Comparison of ENCODE assay signal across 8 cellular contexts in genomic region chr1:241640867-241641542, GRCh38. TPM values are rescaled to one million over a fixed set of nuclear protein-coding genes. Genes with fewer than 3 reads are reported as not detected.
DNase-seq lines count a peak whose midpoint lies in the region; ATAC-seq, FAIRE-seq and TF ChIP-seq lines count a peak whose summit lies in the region.

No MANE protein-coding gene starts in this region.

- H3K27ac Mint-ChIP-seq in neural progenitor cell, result peak overlapping the region; percentile 52

- H3K27me3 Mint-ChIP-seq in neural progenitor cell (ENCODE audit: insufficient read depth, low read depth), result peaks cover 4% of the 10 kb centered on the region

- no peaks in the 10 kb centered on the region for H3K36me3 ChIP-seq in neural progenitor cell

- H3K27me3 ChIP-seq in neural progenitor cell, result no peaks in the 10 kb centered on the region

- H2AFZ ChIP-seq in neural progenitor cell (replicated peaks), result peak overlapping the region; percentile 78

- H4K20me1 ChIP-seq in neural progenitor cell (ENCODE audit: low read depth), result peaks cover 24% of the 10 kb centered on the region

- H3K4me2 ChIP-seq in neural progenitor cell, result peak overlapping the region; percentile 65

- in situ Hi-C loops in G401 (cut with HindIII; ENCODE audit: low sequenced_read_pairs), result no loop called here

- no peak for FAIRE-seq in HTR-8/SVneo (lab: Jason Lieb, UNC)

- H3K9me3 ChIP-seq in neural progenitor cell (ENCODE audit: low read depth), result no peaks in the 10 kb centered on the region

- peaks cover 35% of the 10 kb centered on the region for H3K79me2 ChIP-seq in neural progenitor cell (ENCODE audit: low read depth)

- no peaks in the 10 kb centered on the region for H3F3A ChIP-seq in neural progenitor cell (ENCODE audit: low read depth)

- TF ChIP-seq CTCF in choroid plexus epithelial cell (conservative IDR thresholded peaks at IDR 0.05; ENCODE audit: low read depth, low read length) (no peak), neural progenitor cell (IDR thresholded peaks at IDR 0.05) (no peak)

- ATAC-seq in GM18861 (IDR thresholded peaks at IDR 0.05; ENCODE audit: unreplicated experiment) (no peak), GM18498 (IDR thresholded peaks at IDR 0.05; ENCODE audit: unreplicated experiment) (no peak)

- peak overlapping the region; percentile 87 for H3K4me3 Mint-ChIP-seq in neural progenitor cell

- no peak overlapping the region for H3K4me3 ChIP-seq in choroid plexus epithelial cell (ENCODE audit: low read depth, low read length)
- H3K4me3 ChIP-seq in neural progenitor cell, result peak overlapping the region; percentile 82

- H3K9ac ChIP-seq in neural progenitor cell, result no peak overlapping the region

- H3K27ac ChIP-seq in neural progenitor cell, result no peak overlapping the region

- peaks cover 23% of the 10 kb centered on the region for H3K9me3 Mint-ChIP-seq in neural progenitor cell

- peaks cover 22% of the 10 kb centered on the region for H3K4me1 Mint-ChIP-seq in neural progenitor cell

- H3K36me3 Mint-ChIP-seq in neural progenitor cell, result peaks cover 25% of the 10 kb centered on the region

- peak; percentile 32 for DNase-seq in G401 (ENCODE audit: low spot score)
- DNase-seq in NOMO-1 (lab: John Stamatoyannopoulos, UW; ENCODE audit: unreplicated experiment in 2 of 2), result peak; percentile 63 to 78
- peak; percentile 42 for DNase-seq in choroid plexus epithelial cell (ENCODE audit: low read depth)
- no peak for DNase-seq in neural progenitor cell (ENCODE audit: low spot score)
- no peak for DNase-seq in DMS79 (lab: John Stamatoyannopoulos, UW)
- no peak for DNase-seq in HTR-8/SVneo (ENCODE audit: insufficient read length, low spot score)

- H3K4me1 ChIP-seq in neural progenitor cell, result peaks cover 18% of the 10 kb centered on the region

RNA-seq across cellular contexts. Expression of gene CHML, which starts 0.8 kb away (rescaled TPM):
- 3.4 and 8.9 TPM in 2 replicates for total RNA-seq in G401 (2014; rRNA removed; shearing (Covaris generic))
- total RNA-seq in neural progenitor cell (ENCODE audit: low replicate concordance), result 31.4 and 43.6 TPM in 2 replicates

RNA-seq across cellular contexts. Expression of gene OPN3, which starts 0.8 kb away (rescaled TPM):
- 13.4 and 14.4 TPM in 2 replicates for total RNA-seq in G401 (2014; rRNA removed; shearing (Covaris generic))
- total RNA-seq in neural progenitor cell (ENCODE audit: low replicate concordance), result 37.8 and 53.5 TPM in 2 replicates

RNA-seq across cellular contexts. Expression of gene WDR64, which starts 11.1 kb away (rescaled TPM):
- total RNA-seq in G401 (2014; rRNA removed; shearing (Covaris generic)), result not detected in 2 replicates
- total RNA-seq in neural progenitor cell (ENCODE audit: low replicate concordance), result not detected in 2 replicates

Comparison
In these comparisons a context has a peak if more than half of its experiments do, and no peak if none do; other contexts are left out.
1. DNase-seq: peak in G401 (single experiment), NOMO-1 (2 of 2) and choroid plexus epithelial cell (single experiment); none in neural progenitor cell (single experiment), DMS79 (single experiment) and HTR-8/SVneo (single experiment).